ENCODE assay signal across 15 cellular contexts in genomic region chr7:22332481-22332880, GRCh38. TPM values are rescaled to one million over a fixed set of nuclear protein-coding genes. Genes with fewer than 3 reads are reported as not detected.
A peak's percentile ranks its signal among the peaks of the same experiment; 100 is the strongest.
DNase-seq lines count a peak whose midpoint lies in the region; ATAC-seq, FAIRE-seq and TF ChIP-seq lines count a peak whose summit lies in the region.
"Had no signal": no experiment of that assay in that cellular context is flagged by ENCODE, and none has a peak within 500 bp of the region (broad histone marks: within the 10 kb centered on the region; RNA-seq: fewer than 3 reads in every experiment).

No MANE protein-coding gene starts in this region.

- DNase-seq in HepG2 (ENCODE audit: low spot score) = no peak
- peak; percentile 5 for DNase-seq in PC-3
- no peak for DNase-seq in mesendoderm
- DNase-seq in adrenal gland = no peak
- no peak for DNase-seq in H7
- DNase-seq: activated CD4-positive, alpha-beta T cell treated with anti-CD3 and anti-CD28 coated beads for 36 hours; activated naive CD8-positive, alpha-beta T cell treated with anti-CD3 and anti-CD28 coated beads, Interleukin-2, amount 10 ng/mL, durations not matched to agents 7 days and 5 days; activated T-cell treated with anti-CD3 and anti-CD28 coated beads for 4 hours; DMS79; hypothalamus; T-cell had no signal

- no peak for FAIRE-seq in HepG2 (lab: Jason Lieb, UNC)

- no peak overlapping the region for H4K5ac ChIP-seq in mesendoderm (ENCODE audit: low read length)

- H3K27me3 ChIP-seq in liver (ENCODE audit: control insufficient read depth in 4 of 4, insufficient read depth in 4 of 4, low read length in 3 of 4) = no peaks in the 10 kb centered on the region
- no peaks in the 10 kb centered on the region for H3K27me3 ChIP-seq in HepG2 (ENCODE audit: control insufficient read depth in 1 of 2, insufficient read depth in 2 of 2, low read length in 2 of 2)
- H3K27me3 ChIP-seq in PC-3 (ENCODE audit: low read length) = no peaks in the 10 kb centered on the region
- no peaks in the 10 kb centered on the region for H3K27me3 ChIP-seq in iPS-20b (ENCODE audit: insufficient read depth, low read length)
- no peaks in the 10 kb centered on the region for H3K27me3 ChIP-seq in mesendoderm (ENCODE audit: insufficient read depth, low read length, poor library complexity)
- H3K27me3 ChIP-seq in adrenal gland = peaks cover 3% of the 10 kb centered on the region
- H3K27me3 ChIP-seq in H7 (ENCODE audit: control insufficient read depth, insufficient read depth, low read length) = no peaks in the 10 kb centered on the region
- H3K27me3 ChIP-seq: tibial nerve had no signal

- H3K4me2 ChIP-seq in HepG2 (ENCODE audit: low read depth, low read length) (no peak overlapping the region), PC-3 (ENCODE audit: low read length) (no peak overlapping the region), mesendoderm (ENCODE audit: low read length) (no peak overlapping the region)

- no peak overlapping the region for H3K23ac ChIP-seq in mesendoderm (ENCODE audit: low read length)

- no peak overlapping the region for H3K4ac ChIP-seq in mesendoderm (ENCODE audit: low read depth, low read length)

- 72% methylated on average over 3 of the region's 3 CpGs for WGBS in liver
- 95% methylated on average over 3 of the region's 3 CpGs for WGBS in HepG2 (ENCODE audit: low lambda C conversion rate)
- WGBS in mesendoderm (ENCODE audit: extremely low coverage, insufficient coverage, low lambda C conversion rate) = no CpG with 5 or more reads among the region's 3 CpGs
- 67 to 70% (median 69%) methylated on average over 3 of the region's 3 CpGs for WGBS in adrenal gland, 4 donors

- no peak overlapping the region for H2BK5ac ChIP-seq in mesendoderm (ENCODE audit: low read length)

- H3K9ac ChIP-seq in liver (ENCODE audit: low read depth in 1 of 2, low read length in 2 of 2) (no peak overlapping the region), HepG2 (ENCODE audit: insufficient read depth, low read depth, low read length) (no peak overlapping the region), PC-3 (ENCODE audit: low read length) (no peak overlapping the region), iPS-20b (ENCODE audit: low read depth, low read length) (peak overlapping the region; percentile 29; the same call in 1 of the 2 replicates), mesendoderm (ENCODE audit: low read length) (no peak overlapping the region)

- no peak overlapping the region for H2AFZ ChIP-seq in HepG2 (ENCODE audit: low read length)
- no peak overlapping the region for H2AFZ ChIP-seq in PC-3 (ENCODE audit: low read length)

- H3K27ac ChIP-seq in liver (ENCODE audit: low read depth in 1 of 2, low read length in 2 of 2) (peak overlapping the region in 1 of 2 donors; percentile 46), HepG2 (ENCODE audit: extremely low read length, insufficient read depth, low read length) (no peak overlapping the region), PC-3 (ENCODE audit: low read length) (no peak overlapping the region), iPS-20b (ENCODE audit: low read length) (peak overlapping the region; percentile 3), mesendoderm (ENCODE audit: low read depth, low read length) (no peak overlapping the region), adrenal gland (no peak overlapping the region)
- H3K27ac ChIP-seq: tibial nerve had no signal

- H3K36me3 ChIP-seq in liver (ENCODE audit: control insufficient read depth in 4 of 4, insufficient read depth in 3 of 4, low read depth in 1 of 4, low read length in 3 of 4) = no peaks in the 10 kb centered on the region
- H3K36me3 ChIP-seq in HepG2 (replicated peaks in 1 of 2; ENCODE audit: control insufficient read depth in 1 of 2, insufficient read depth in 2 of 2, low read length in 2 of 2) = peaks cover 0 to 8% of the 10 kb centered on the region in 2 experiments; a peak in 2 of 5 replicates
- H3K36me3 ChIP-seq in PC-3 (ENCODE audit: low read depth, low read length) = no peaks in the 10 kb centered on the region
- H3K36me3 ChIP-seq in iPS-20b (ENCODE audit: insufficient read depth, low read depth, low read length) = no peaks in the 10 kb centered on the region
- H3K36me3 ChIP-seq in mesendoderm (ENCODE audit: control insufficient read depth, insufficient read depth, low read length) = no peaks in the 10 kb centered on the region
- H3K36me3 ChIP-seq in adrenal gland (replicated peaks in 1 of 2) = no peaks in the 10 kb centered on the region
- H3K36me3 ChIP-seq in H7 (replicated peaks; ENCODE audit: control insufficient read depth, insufficient read depth, low read length) = no peaks in the 10 kb centered on the region
- H3K36me3 ChIP-seq: tibial nerve had no signal

- H3K18ac ChIP-seq in mesendoderm (ENCODE audit: low read length) = no peak overlapping the region

- no peak overlapping the region for H2BK15ac ChIP-seq in mesendoderm (replicated peaks; ENCODE audit: low read depth)

- no peak overlapping the region for H2BK120ac ChIP-seq in mesendoderm (ENCODE audit: low read depth, low read length)

- TF ChIP-seq EP300 in HepG2 (IDR thresholded peaks at IDR 0.05; ENCODE audit: low read depth in 2 of 2, low read length in 2 of 2) = no peak
- TF ChIP-seq EP300 in HepG2 (CRISPR knock-in tag; IDR thresholded peaks at IDR 0.05; ENCODE audit: borderline replicate concordance) = no peak

- BruUV-seq in HepG2 (replicated peaks; lab: Mats Ljungman, UMichigan) (no TSS peak), PC-3 (replicated peaks; lab: Mats Ljungman, UMichigan) (no TSS peak)

- no peak overlapping the region for H2AK5ac ChIP-seq in mesendoderm (ENCODE audit: low read length)

- H4K20me1 ChIP-seq in HepG2 (ENCODE audit: insufficient read depth, low read length) = peaks cover 92% of the 10 kb centered on the region
- no peaks in the 10 kb centered on the region for H4K20me1 ChIP-seq in PC-3 (ENCODE audit: low read length)

- H3K79me2 ChIP-seq in HepG2 (ENCODE audit: insufficient read depth, low read length) (peaks cover 95% of the 10 kb centered on the region), PC-3 (ENCODE audit: low read length) (no peaks in the 10 kb centered on the region), mesendoderm (ENCODE audit: control insufficient read depth, insufficient read depth, low read length) (no peaks in the 10 kb centered on the region)

- no peak for ATAC-seq in HepG2
- no peak for ATAC-seq in PC-3
- ATAC-seq in HG03571 (IDR thresholded peaks at IDR 0.05; ENCODE audit: unreplicated experiment) = no peak
- ATAC-seq: activated CD4-positive, alpha-beta T cell treated with anti-CD3 and anti-CD28 coated beads for 36 hours; T-cell had no signal

- in situ Hi-C loops in HepG2 (cut with HindIII; ENCODE audit: extremely low pct_ligation_motif_present, low pct_unique_long_range_greater_than_20kb) = no loop called here

- TF ChIP-seq RAD21 in liver (IDR thresholded peaks at IDR 0.05) (no peak), HepG2 (CRISPR knock-in tag; IDR thresholded peaks at IDR 0.05) (no peak)

- TF ChIP-seq POLR2A in HepG2 (IDR thresholded peaks at IDR 0.05; ENCODE audit: insufficient read depth in 1 of 2, low read depth in 2 of 2, low read length in 2 of 2) (no peak), adrenal gland (IDR thresholded peaks at IDR 0.05) (no peak)

- CTCF ChIA-PET in HepG2 (lab: Yijun Ruan, JAX; ENCODE audit: low intra/inter-chr PET ratio, low total read pairs) = no interaction called here
- CTCF ChIA-PET in PC-3 (lab: Charles Lee) = no interaction called here

- H3K79me1 ChIP-seq in mesendoderm (ENCODE audit: low read length) = no peaks in the 10 kb centered on the region

- no peaks in the 10 kb centered on the region for H3K9me3 ChIP-seq in liver (ENCODE audit: control insufficient read depth in 4 of 4, low read length in 3 of 4)
- no peaks in the 10 kb centered on the region for H3K9me3 ChIP-seq in HepG2 (ENCODE audit: low read length)
- H3K9me3 ChIP-seq in PC-3 (ENCODE audit: low read length) = no peaks in the 10 kb centered on the region
- H3K9me3 ChIP-seq in iPS-20b (ENCODE audit: insufficient read depth, low read depth, low read length) = no peaks in the 10 kb centered on the region
- H3K9me3 ChIP-seq in adrenal gland (replicated peaks in 1 of 3) = no peaks in the 10 kb centered on the region
- H3K9me3 ChIP-seq: tibial nerve had no signal

- H3K4me1 ChIP-seq in liver (ENCODE audit: control insufficient read depth in 4 of 4, insufficient read depth in 4 of 4, low read length in 3 of 4) (peaks cover 0 to 7% (median 4%) of the 10 kb centered on the region in 4 donors), HepG2 (ENCODE audit: insufficient read depth, low read length) (peaks cover 88% of the 10 kb centered on the region), PC-3 (ENCODE audit: insufficient read depth, low read length) (peaks cover 17% of the 10 kb centered on the region), iPS-20b (ENCODE audit: insufficient read depth, low read length) (peaks cover 60% of the 10 kb centered on the region; the same call in 1 of the 2 replicates), mesendoderm (ENCODE audit: control insufficient read depth, low read depth, low read length) (no peaks in the 10 kb centered on the region), adrenal gland (replicated peaks in 1 of 2) (no peaks in the 10 kb centered on the region)
- H3K4me1 ChIP-seq: tibial nerve had no signal

- H3K9me2 ChIP-seq in PC-3 (replicated peaks; ENCODE audit: low read length) = no peaks in the 10 kb centered on the region

- intact Hi-C loops in HepG2 (cut with micrococcal nuclease; ENCODE audit: unreplicated experiment) (no loop called here), PC-3 (cut with micrococcal nuclease) (no loop called here), adrenal gland (cut with DNase I) (no loop called here)

- no peak overlapping the region for H4K8ac ChIP-seq in mesendoderm (ENCODE audit: low read depth, low read length)

- no peak overlapping the region for H3K56ac ChIP-seq in mesendoderm (ENCODE audit: low read length)

- TF ChIP-seq CTCF in liver (IDR thresholded peaks at IDR 0.05; ENCODE audit: low read depth, low read length, missing input control) = no peak
- no peak for TF ChIP-seq CTCF in HepG2 (CRISPR knock-in tag; IDR thresholded peaks at IDR 0.05)
- no peak for TF ChIP-seq CTCF in PC-3 (conservative IDR thresholded peaks at IDR 0.05; ENCODE audit: low read depth, low read length)
- TF ChIP-seq CTCF in adrenal gland (IDR thresholded peaks at IDR 0.05) = no peak

- H3K4me3 ChIP-seq in liver (ENCODE audit: low read depth in 1 of 3, low read length in 3 of 3) (no peak overlapping the region), HepG2 (replicated peaks in 1 of 3; ENCODE audit: insufficient read depth in 1 of 3, low read depth in 2 of 3, low read length in 3 of 3) (no peak overlapping the region), PC-3 (ENCODE audit: low read length) (no peak overlapping the region), iPS-20b (ENCODE audit: low read length) (peak overlapping the region; percentile 31; the same call in 1 of the 2 replicates), mesendoderm (ENCODE audit: low read length) (no peak overlapping the region), adrenal gland (no peak overlapping the region), H7 (ENCODE audit: insufficient read depth, low read depth, low read length) (no peak overlapping the region)
- H3K4me3 ChIP-seq: tibial nerve had no signal

- POLR2A ChIA-PET in HepG2 (lab: Yijun Ruan, JAX) (interaction anchor here (1.3 kb wide), 1 partner anchor 25 kb away, joined by 3 read pairs; the partner anchor contains the start of gene RAPGEF5), PC-3 (lab: Charles Lee; ENCODE audit: unreplicated experiment) (no interaction called here)

- no peaks in the 10 kb centered on the region for H3F3A ChIP-seq in PC-3 (ENCODE audit: low read length, unreplicated experiment)

RNA-seq across cellular contexts. Expression of gene RAPGEF5, which starts 24.5 kb away (rescaled TPM):
- 10 to 100 TPM; 16.4 to 54.8 TPM for total RNA-seq in liver
- polyA plus RNA-seq in liver = 1 to 10 TPM; 7.1 to 9.5 TPM
- total RNA-seq in HepG2 (2016; rRNA removed; fragmentation: Illumina TruSeq; extraction: Trizol) = 14.2 and 23.4 TPM in 2 replicates
- total RNA-seq in HepG2 (2016; cell fraction: cytosol; rRNA removed; fragmentation: Illumina TruSeq; extraction: Trizol; ENCODE audit: low read depth) = 38.2 and 53.3 TPM in 2 replicates
- 13.2 and 22.4 TPM in 2 replicates for total RNA-seq in HepG2 (2016; cell fraction: insoluble cytoplasmic fraction; rRNA removed; fragmentation: Illumina TruSeq; extraction: Trizol)
- total RNA-seq in HepG2 (2016; cell fraction: membrane; rRNA removed; fragmentation: Illumina TruSeq; extraction: Trizol) = 12.4 and 13.4 TPM in 2 replicates
- total RNA-seq in HepG2 (2016; cell fraction: nucleus; rRNA removed; fragmentation: Illumina TruSeq; extraction: Trizol) = 71.0 and 73.9 TPM in 2 replicates
- polyA plus RNA-seq in HepG2 (2011; rRNA removed) = 17.1 and 22.1 TPM in 2 replicates
- polyA plus RNA-seq in HepG2 (2011; cell fraction: cytosol; rRNA removed) = 5.9 and 10.7 TPM in 2 replicates
- polyA plus RNA-seq in HepG2 (2011; cell fraction: nucleus; rRNA removed) = 46.0 and 51.6 TPM in 2 replicates
- polyA plus RNA-seq in HepG2 (2012) = 17.5 and 19.8 TPM in 2 replicates
- 0.33 and 0.40 TPM in 2 replicates for polyA plus RNA-seq in HepG2 (2016; cell fraction: cytosol; fragmentation: Illumina TruSeq; extraction: Trizol; ENCODE audit: low read depth)
- 6.6 and 6.7 TPM in 2 replicates for polyA plus RNA-seq in HepG2 (2016; cell fraction: insoluble cytoplasmic fraction; fragmentation: Illumina TruSeq; extraction: Trizol; ENCODE audit: low read depth)
- polyA plus RNA-seq in HepG2 (2016; cell fraction: membrane; fragmentation: Illumina TruSeq; extraction: Trizol; ENCODE audit: low read depth) = 1.1 and 1.5 TPM in 2 replicates
- polyA plus RNA-seq in HepG2 (2016; cell fraction: nucleus; fragmentation: Illumina TruSeq; extraction: Trizol; ENCODE audit: insufficient read depth, low read depth) = 16.3 and 19.9 TPM in 2 replicates
- polyA minus RNA-seq in HepG2 (2011; rRNA and poly(A)+ RNA removed; ENCODE audit: low replicate concordance) = 0.12 and 96.5 TPM in 2 replicates
- polyA minus RNA-seq in HepG2 (2011; cell fraction: cytosol; rRNA and poly(A)+ RNA removed) = 28.1 and 39.1 TPM in 2 replicates
- 471 and 523 TPM in 2 replicates for polyA minus RNA-seq in HepG2 (2011; cell fraction: nucleus; rRNA and poly(A)+ RNA removed)
- total RNA-seq in PC-3 (2014; rRNA removed) = 5.6 and 10.8 TPM in 2 replicates
- 3.1 TPM for polyA plus RNA-seq in mesendoderm (2013, experiment 1 of 2)
- 3.1 TPM for polyA plus RNA-seq in mesendoderm (2013, experiment 2 of 2)
- 10 to 100 TPM; 18.5 to 87.0 (median 39.9) TPM for total RNA-seq in adrenal gland
- polyA plus RNA-seq in adrenal gland = 10 to 100 TPM in 1 of 3 donors, 1 to 10 TPM in 2; 5.1 to 19.8 (median 8.8) TPM
- 4.2 and 5.5 TPM in 2 replicates for total RNA-seq in H7 (2014; rRNA removed; shearing (Covaris generic))
